Comparison of ENCODE assay signal across 21 cellular contexts in the genomic region with DNA sequence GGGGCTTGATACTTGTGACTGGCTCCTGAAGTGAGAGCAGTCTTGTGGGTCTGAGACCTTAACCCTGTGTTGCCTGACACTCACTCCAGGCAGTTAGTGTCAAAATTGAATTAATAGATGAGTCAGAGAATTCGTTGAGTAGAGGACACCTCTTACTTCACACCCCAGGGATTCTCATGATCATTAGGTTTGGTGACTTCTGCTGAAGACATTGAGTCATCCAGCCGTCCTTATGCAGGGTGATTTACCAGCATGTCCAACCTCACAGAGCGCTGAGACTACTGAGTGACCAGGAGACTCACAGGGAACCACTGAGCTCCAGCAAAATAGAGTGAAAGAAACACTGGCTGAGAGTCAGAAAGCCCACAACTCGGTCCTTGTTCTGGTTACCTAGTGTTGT. TPM values are rescaled to one million over a fixed set of nuclear protein-coding genes. Genes with fewer than 3 reads are reported as not detected.
DNase-seq lines count a peak whose midpoint lies in the region; ATAC-seq and TF ChIP-seq lines count a peak whose summit lies in the region.
"Had no signal": no experiment of that assay in that cellular context is flagged by ENCODE, and none has a peak within 500 bp of the region (broad histone marks: within the 10 kb centered on the region; RNA-seq: fewer than 3 reads in every experiment).

No MANE protein-coding gene starts in this region.

- H3K9me2 ChIP-seq in HCT116 (ENCODE audit: insufficient read depth), result no peaks in the 10 kb centered on the region

- DNase-seq in HCT116 (ENCODE audit: low read depth, low spot score) (no peak), astrocyte of the spinal cord (ENCODE audit: low read depth, low spot score) (peak; percentile 45), kidney glomerular epithelial cell (lab: John Stamatoyannopoulos, UW) (peak; percentile 58), activated gamma-delta T cell (lab: John Stamatoyannopoulos, UW) (no peak), HEK293T (ENCODE audit: extremely low spot score) (no peak), SW480 (ENCODE audit: low spot score) (no peak)
- DNase-seq: adrenal gland; CD8-positive, alpha-beta memory T cell; cerebellar nuclear complex; DND-41; effector CD8-positive, alpha-beta T cell; Karpas-422; NCI-H1417; NCI-H2171; NCI-H526 treated with DMSO at 0.1 percent for 48 hours; right cardiac atrium; stimulated activated naive CD4-positive, alpha-beta T cell treated with Interleukin-2 at 50 U/mL for 16 hours had no signal

- H3K36me3 ChIP-seq in ACC112 (ENCODE audit: insufficient read depth, low read length) (no peaks in the 10 kb centered on the region), HCT116 (ENCODE audit: control insufficient read depth in 1 of 2, insufficient read depth in 2 of 2, low read length in 2 of 2) (no peaks in the 10 kb centered on the region)
- H3K36me3 ChIP-seq: adrenal gland, neutrophil, upper lobe of left lung had no signal

- TF ChIP-seq RAD21 in HCT116 (IDR thresholded peaks at IDR 0.05; ENCODE audit: low read depth), result no peak

- H3K27ac ChIP-seq in ACC112 (ENCODE audit: low read depth, low read length) (peak overlapping the region; percentile 93), HCT116 (ENCODE audit: low read depth, low read length) (peak overlapping the region; percentile 10; the same call in 1 of the 2 replicates)
- H3K27ac ChIP-seq: adrenal gland, neutrophil, upper lobe of left lung had no signal

- H3K9ac ChIP-seq in HCT116 (ENCODE audit: low read length), result no peak overlapping the region

- CTCF ChIA-PET in HCT116 (lab: Charles Lee) (interaction anchor here (1.3 kb wide), 1 partner anchor 31 kb away, joined by 4 read pairs; no protein-coding TSS in a partner anchor), HEK293T (lab: Yijun Ruan, JAX) (interaction anchor here (0.7 to 1.2 kb wide), 3 partner anchors 35 to 121 kb away, joined by 3 to 4 read pairs (median 3); no protein-coding TSS in a partner anchor)

- H3K4me2 ChIP-seq in HCT116 (ENCODE audit: low read length), result no peak overlapping the region

- H3K27me3 ChIP-seq in ACC112 (ENCODE audit: insufficient read depth, low read length) (no peaks in the 10 kb centered on the region), HCT116 (ENCODE audit: insufficient read depth, low read length) (no peaks in the 10 kb centered on the region)
- H3K27me3 ChIP-seq: adrenal gland, neutrophil, upper lobe of left lung had no signal

- intact Hi-C loops in HCT116 (cut with micrococcal nuclease), result no loop called here

- in situ Hi-C loops in astrocyte of the spinal cord (cut with HindIII; ENCODE audit: low sequenced_read_pairs), result no loop called here

- POLR2A ChIA-PET in HCT116 (lab: Charles Lee), result no interaction called here
- POLR2A ChIA-PET in HEK293T (lab: Yijun Ruan, JAX), result no interaction called here

- no peak for TF ChIP-seq POLR2A in HCT116 (IDR thresholded peaks at IDR 0.05; ENCODE audit: borderline replicate concordance, extremely low read depth, insufficient read depth, insufficient read length)

- BruUV-seq in HCT116 (replicated peaks; lab: Mats Ljungman, UMichigan), result no TSS peak

- TF ChIP-seq CTCF in HCT116 (IDR thresholded peaks at IDR 0.05 in 2 of 3, conservative IDR thresholded peaks at IDR 0.05 in 1 of 3; ENCODE audit: borderline replicate concordance in 1 of 3, insufficient read depth in 1 of 3, low read depth in 2 of 3, low read length in 2 of 3) (no peak), astrocyte of the spinal cord (IDR thresholded peaks at IDR 0.05; ENCODE audit: low read depth, low read length) (no peak)

- no peaks in the 10 kb centered on the region for H3K9me3 ChIP-seq in HCT116 (ENCODE audit: control insufficient read depth in 1 of 2, insufficient read depth in 1 of 2, low read depth in 1 of 2, low read length in 2 of 2)
- H3K9me3 ChIP-seq: adrenal gland, neutrophil, upper lobe of left lung had no signal

- no peak overlapping the region for H2AFZ ChIP-seq in ACC112 (ENCODE audit: low read length, unreplicated experiment)
- no peak overlapping the region for H2AFZ ChIP-seq in HCT116 (ENCODE audit: low read depth, low read length, poor library complexity, severe bottlenecking)

- H4K20me1 ChIP-seq in HCT116 (ENCODE audit: insufficient read depth), result no peaks in the 10 kb centered on the region

- H3K79me2 ChIP-seq in ACC112 (ENCODE audit: control insufficient read depth, insufficient read depth, low read length, unreplicated experiment) (no peaks in the 10 kb centered on the region), HCT116 (ENCODE audit: insufficient read depth, low read length) (no peaks in the 10 kb centered on the region)

- H3K4me3 ChIP-seq in ACC112 (ENCODE audit: low read depth, low read length) (no peak overlapping the region), HCT116 (replicated peaks in 1 of 2; ENCODE audit: low read depth in 1 of 2, low read length in 2 of 2) (no peak overlapping the region), astrocyte of the spinal cord (ENCODE audit: low read depth, low read length) (no peak overlapping the region)
- H3K4me3 ChIP-seq: adrenal gland, upper lobe of left lung had no signal

- H3K4me1 ChIP-seq in ACC112 (ENCODE audit: control insufficient read depth, insufficient read depth, low read length, unreplicated experiment) (peaks cover 34% of the 10 kb centered on the region), HCT116 (ENCODE audit: control insufficient read depth in 1 of 2, insufficient read depth in 2 of 2, low read length in 2 of 2) (peaks cover 8 to 14% of the 10 kb centered on the region in 2 experiments; a peak in 3 of 4 replicates)

- RAD21 ChIA-PET in HCT116 (lab: Charles Lee; ENCODE audit: low non-redundant PET in 1 of 2, low total read pairs in 2 of 2, uncharacterized antibody in 2 of 2, unreplicated experiment in 2 of 2), result no interaction called here

- no peak for ATAC-seq in HCT116
- no peak for ATAC-seq in HG03521 (IDR thresholded peaks at IDR 0.05; ENCODE audit: unreplicated experiment)
- ATAC-seq: right cardiac atrium had no signal

TF ChIP-seq in HCT116, 20 proteins besides CTCF, POLR2A, EP300 and RAD21 (continues in another document):
- no peak for TF ChIP-seq ZFX (IDR thresholded peaks at IDR 0.05)
- TF ChIP-seq, protein P1, sequence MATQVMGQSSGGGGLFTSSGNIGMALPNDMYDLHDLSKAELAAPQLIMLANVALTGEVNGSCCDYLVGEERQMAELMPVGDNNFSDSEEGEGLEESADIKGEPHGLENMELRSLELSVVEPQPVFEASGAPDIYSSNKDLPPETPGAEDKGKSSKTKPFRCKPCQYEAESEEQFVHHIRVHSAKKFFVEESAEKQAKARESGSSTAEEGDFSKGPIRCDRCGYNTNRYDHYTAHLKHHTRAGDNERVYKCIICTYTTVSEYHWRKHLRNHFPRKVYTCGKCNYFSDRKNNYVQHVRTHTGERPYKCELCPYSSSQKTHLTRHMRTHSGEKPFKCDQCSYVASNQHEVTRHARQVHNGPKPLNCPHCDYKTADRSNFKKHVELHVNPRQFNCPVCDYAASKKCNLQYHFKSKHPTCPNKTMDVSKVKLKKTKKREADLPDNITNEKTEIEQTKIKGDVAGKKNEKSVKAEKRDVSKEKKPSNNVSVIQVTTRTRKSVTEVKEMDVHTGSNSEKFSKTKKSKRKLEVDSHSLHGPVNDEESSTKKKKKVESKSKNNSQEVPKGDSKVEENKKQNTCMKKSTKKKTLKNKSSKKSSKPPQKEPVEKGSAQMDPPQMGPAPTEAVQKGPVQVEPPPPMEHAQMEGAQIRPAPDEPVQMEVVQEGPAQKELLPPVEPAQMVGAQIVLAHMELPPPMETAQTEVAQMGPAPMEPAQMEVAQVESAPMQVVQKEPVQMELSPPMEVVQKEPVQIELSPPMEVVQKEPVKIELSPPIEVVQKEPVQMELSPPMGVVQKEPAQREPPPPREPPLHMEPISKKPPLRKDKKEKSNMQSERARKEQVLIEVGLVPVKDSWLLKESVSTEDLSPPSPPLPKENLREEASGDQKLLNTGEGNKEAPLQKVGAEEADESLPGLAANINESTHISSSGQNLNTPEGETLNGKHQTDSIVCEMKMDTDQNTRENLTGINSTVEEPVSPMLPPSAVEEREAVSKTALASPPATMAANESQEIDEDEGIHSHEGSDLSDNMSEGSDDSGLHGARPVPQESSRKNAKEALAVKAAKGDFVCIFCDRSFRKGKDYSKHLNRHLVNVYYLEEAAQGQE (IDR thresholded peaks at IDR 0.05; ENCODE audit: low read depth), result no peak
- TF ChIP-seq FOSL1 (IDR thresholded peaks at IDR 0.05; ENCODE audit: low read depth), result no peak
- no peak for TF ChIP-seq SIN3A (IDR thresholded peaks at IDR 0.05; ENCODE audit: low read depth)
- TF ChIP-seq JUND (IDR thresholded peaks at IDR 0.05), result no peak
- no peak for TF ChIP-seq EGR1 (IDR thresholded peaks at IDR 0.05; ENCODE audit: low read depth)

TF ChIP-seq in HEK293T, 16 proteins besides CTCF, POLR2A, EP300 and RAD21:
- TF ChIP-seq TARDBP (IDR thresholded peaks at IDR 0.05), result no peak
- no peak for TF ChIP-seq LEF1 (IDR thresholded peaks at IDR 0.05; ENCODE audit: borderline replicate concordance)
- TF ChIP-seq, protein P2, sequence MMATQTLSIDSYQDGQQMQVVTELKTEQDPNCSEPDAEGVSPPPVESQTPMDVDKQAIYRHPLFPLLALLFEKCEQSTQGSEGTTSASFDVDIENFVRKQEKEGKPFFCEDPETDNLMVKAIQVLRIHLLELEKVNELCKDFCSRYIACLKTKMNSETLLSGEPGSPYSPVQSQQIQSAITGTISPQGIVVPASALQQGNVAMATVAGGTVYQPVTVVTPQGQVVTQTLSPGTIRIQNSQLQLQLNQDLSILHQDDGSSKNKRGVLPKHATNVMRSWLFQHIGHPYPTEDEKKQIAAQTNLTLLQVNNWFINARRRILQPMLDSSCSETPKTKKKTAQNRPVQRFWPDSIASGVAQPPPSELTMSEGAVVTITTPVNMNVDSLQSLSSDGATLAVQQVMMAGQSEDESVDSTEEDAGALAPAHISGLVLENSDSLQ (IDR thresholded peaks at IDR 0.05), result no peak
- no peak for TF ChIP-seq HDGF (IDR thresholded peaks at IDR 0.05; ENCODE audit: borderline replicate concordance)
- no peak for TF ChIP-seq FOXK2 (IDR thresholded peaks at IDR 0.05)
- no peak for TF ChIP-seq ARNT (IDR thresholded peaks at IDR 0.05)
- TF ChIP-seq CTBP1 (IDR thresholded peaks at IDR 0.05; ENCODE audit: borderline replicate concordance), result no peak
- TF ChIP-seq L3MBTL2 (conservative IDR thresholded peaks at IDR 0.05), result no peak
- TF ChIP-seq FOXM1 (IDR thresholded peaks at IDR 0.05; ENCODE audit: borderline replicate concordance), result no peak
- TF ChIP-seq SP1 (IDR thresholded peaks at IDR 0.05), result no peak
- no peak for TF ChIP-seq ELF4 (IDR thresholded peaks at IDR 0.05)
- TF ChIP-seq FOXA1 (IDR thresholded peaks at IDR 0.05), result no peak
- no peak for TF ChIP-seq SUZ12 (IDR thresholded peaks at IDR 0.05)
- TF ChIP-seq BHLHE40 (IDR thresholded peaks at IDR 0.05; ENCODE audit: borderline replicate concordance), result no peak
- no peak for TF ChIP-seq NFRKB (IDR thresholded peaks at IDR 0.05)
- no peak for TF ChIP-seq ZNF384 (IDR thresholded peaks at IDR 0.05)

RNA-seq across cellular contexts. Expression of a gene that starts 36.0 kb away (rescaled TPM):
- 2.8 TPM for total RNA-seq in HCT116 (2021; ENCODE audit: unreplicated experiment)
- 1.7 and 2.0 TPM in 2 replicates for polyA plus RNA-seq in HCT116 (2012)
- total RNA-seq: CD8-positive, alpha-beta memory T cell had no signal
- polyA plus RNA-seq: CD8-positive, alpha-beta memory T cell had no signal

RNA-seq across cellular contexts. Expression of a gene that starts 49.8 kb away (rescaled TPM):
- total RNA-seq in HCT116 (2021; ENCODE audit: unreplicated experiment), result 65.3 TPM
- polyA plus RNA-seq in HCT116 (2012), result 19.1 and 25.7 TPM in 2 replicates

Comparison
In these comparisons a context has a peak if more than half of its experiments do, and no peak if none do; other contexts are left out.
1. DNase-seq: peak in astrocyte of the spinal cord (single experiment) and kidney glomerular epithelial cell (single experiment); none in HCT116 (single experiment), activated gamma-delta T cell (single experiment), HEK293T (single experiment) and SW480 (single experiment).